Comparison of ENCODE assay signal across 26 cellular contexts in genomic region chr12:75798527-75798926, GRCh38.
"Had no signal": no experiment of that assay in that cellular context is flagged by ENCODE, and none has a peak within 500 bp of the region (broad histone marks: within the 10 kb centered on the region; RNA-seq: fewer than 3 reads in every experiment).

No MANE protein-coding gene starts in this region.

- H3K4me3 Mint-ChIP-seq: activated CD8-positive, alpha-beta T cell treated with anti-CD3 and anti-CD28 coated beads, Interleukin-2, amount 10 ng/mL, durations not matched to agents 7 days and 5 days; activated naive CD8-positive, alpha-beta T cell treated with anti-CD3 and anti-CD28 coated beads, Interleukin-2, amount 50 U/mL, for 24 hours; brain; central memory CD8-positive, alpha-beta T cell; T-helper 1 cell treated with Interleukin-12 subunit alpha and Interleukin-12 subunit beta and Interleukin-4 antibody, amounts not matched to agents 30 μg/mL and 1 μg/mL, for 36 hours had no signal

- H3K4me1 Mint-ChIP-seq: activated naive CD8-positive, alpha-beta T cell treated with anti-CD3 and anti-CD28 coated beads, Interleukin-2, amount 50 U/mL, for 24 hours; central memory CD8-positive, alpha-beta T cell had no signal

- ATAC-seq: activated CD4-positive, CD25-positive, alpha-beta regulatory T cell treated with anti-CD3 and anti-CD28 coated beads, Interleukin-2, amount 50 U/mL, for 24 hours; activated CD8-positive, alpha-beta T cell treated with anti-CD3 and anti-CD28 coated beads, Interleukin-2, amount 10 ng/mL, durations not matched to agents 7 days and 5 days; activated naive CD4-positive, alpha-beta T cell treated with anti-CD3 and anti-CD28 coated beads, Interleukin-2, amount 50 U/mL, for 72 hours; activated naive CD8-positive, alpha-beta T cell treated with anti-CD3 and anti-CD28 coated beads, Interleukin-2, amount 50 U/mL, for 24 hours; SK-N-SH treated with all-trans-retinoic acid at 6 μM for 48 hours had no signal

- H3K36me3 ChIP-seq: MG63, SJSA1 had no signal

- H3K27me3 Mint-ChIP-seq: brain; central memory CD8-positive, alpha-beta T cell had no signal

- H3K9me3 Mint-ChIP-seq: activated naive CD4-positive, alpha-beta T cell treated with anti-CD3 and anti-CD28 coated beads, Interleukin-2, amount 50 U/mL, for 72 hours; activated naive CD8-positive, alpha-beta T cell treated with anti-CD3 and anti-CD28 coated beads, Interleukin-2, amount 50 U/mL, for 24 hours; central memory CD8-positive, alpha-beta T cell; T-helper 1 cell treated with Interleukin-12 subunit alpha and Interleukin-12 subunit beta and Interleukin-4 antibody, amounts not matched to agents 30 μg/mL and 1 μg/mL, for 36 hours had no signal

- H3K9me3 ChIP-seq: MG63, SJSA1 had no signal

- FAIRE-seq: astrocyte, RCC 7860 had no signal

- H3K36me3 Mint-ChIP-seq: activated naive CD4-positive, alpha-beta T cell treated with anti-CD3 and anti-CD28 coated beads, Interleukin-2, amount 50 U/mL, for 72 hours; brain had no signal

- H3K4me3 ChIP-seq: MG63, SJSA1 had no signal

- H3K27me3 ChIP-seq: MG63, SJSA1 had no signal

- H3K4me1 ChIP-seq: SJSA1 had no signal

- H3K27ac Mint-ChIP-seq: activated CD8-positive, alpha-beta T cell treated with anti-CD3 and anti-CD28 coated beads, Interleukin-2, amount 10 ng/mL, durations not matched to agents 7 days and 5 days; activated naive CD4-positive, alpha-beta T cell treated with anti-CD3 and anti-CD28 coated beads, Interleukin-2, amount 50 U/mL, for 72 hours; activated naive CD8-positive, alpha-beta T cell treated with anti-CD3 and anti-CD28 coated beads, Interleukin-2, amount 50 U/mL, for 24 hours; T-helper 1 cell treated with Interleukin-12 subunit alpha and Interleukin-12 subunit beta and Interleukin-4 antibody, amounts not matched to agents 30 μg/mL and 1 μg/mL, for 36 hours had no signal

- DNase-seq: activated CD4-positive, alpha-beta T cell treated with anti-CD3 and anti-CD28 coated beads for 4 hours; activated CD8-positive, alpha-beta memory T cell treated with anti-CD3 and anti-CD28 coated beads, Interleukin-2, amount 50 U/mL, for 48 hours; activated CD8-positive, alpha-beta T cell treated with anti-CD3 and anti-CD28 coated beads, Interleukin-2, amount 10 ng/mL, durations not matched to agents 7 days and 5 days; activated naive CD4-positive, alpha-beta T cell treated with Interleukin-2 at 50 U/mL for 16 hours; activated naive CD8-positive, alpha-beta T cell treated with anti-CD3 and anti-CD28 coated beads, Interleukin-2, amount 50 U/mL, for 24 hours; activated T-cell treated with anti-CD3 and anti-CD28 coated beads, Interleukin-2, amount 50 U/mL, for 1 hour; amniotic stem cell; KG1; MG63; MV-4-11; NCI-H1092 treated with DMSO at 0.1 percent for 48 hours; NCI-H1417 treated with DMSO at 0.1 percent for 48 hours; NCI-H187; NCI-H2081; NCI-H526; SHP77; SW 1271 had no signal

- H3K27ac ChIP-seq: SJSA1 had no signal
